In the genomic region with DNA sequence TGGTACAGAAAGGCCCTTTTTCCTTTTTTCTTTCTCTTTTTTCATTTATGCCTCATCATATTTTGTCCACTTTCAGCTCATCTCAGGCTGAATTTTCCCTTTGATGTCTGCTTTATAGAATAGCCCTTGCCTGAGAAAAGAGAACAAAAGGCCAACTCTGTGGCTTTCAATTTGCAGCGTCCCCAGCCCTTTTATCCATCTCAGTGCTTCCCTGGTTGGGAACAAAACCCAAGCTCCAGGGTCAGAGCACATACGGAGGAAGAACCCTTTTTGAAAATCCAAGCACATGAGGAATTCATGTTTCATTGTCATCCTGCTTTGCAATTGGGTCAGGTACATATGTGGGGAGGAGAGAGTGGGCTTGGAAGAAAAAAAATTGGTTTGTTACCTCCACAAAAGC, we compare ENCODE assay signal across 1 cellular context.
TF ChIP-seq lines count a peak whose summit lies in the region.

No MANE protein-coding gene starts in this region.

TF ChIP-seq in GM23338, 12 proteins besides CTCF, POLR2A, EP300 and RAD21 (continued from another document):
- TF ChIP-seq, protein P1, sequence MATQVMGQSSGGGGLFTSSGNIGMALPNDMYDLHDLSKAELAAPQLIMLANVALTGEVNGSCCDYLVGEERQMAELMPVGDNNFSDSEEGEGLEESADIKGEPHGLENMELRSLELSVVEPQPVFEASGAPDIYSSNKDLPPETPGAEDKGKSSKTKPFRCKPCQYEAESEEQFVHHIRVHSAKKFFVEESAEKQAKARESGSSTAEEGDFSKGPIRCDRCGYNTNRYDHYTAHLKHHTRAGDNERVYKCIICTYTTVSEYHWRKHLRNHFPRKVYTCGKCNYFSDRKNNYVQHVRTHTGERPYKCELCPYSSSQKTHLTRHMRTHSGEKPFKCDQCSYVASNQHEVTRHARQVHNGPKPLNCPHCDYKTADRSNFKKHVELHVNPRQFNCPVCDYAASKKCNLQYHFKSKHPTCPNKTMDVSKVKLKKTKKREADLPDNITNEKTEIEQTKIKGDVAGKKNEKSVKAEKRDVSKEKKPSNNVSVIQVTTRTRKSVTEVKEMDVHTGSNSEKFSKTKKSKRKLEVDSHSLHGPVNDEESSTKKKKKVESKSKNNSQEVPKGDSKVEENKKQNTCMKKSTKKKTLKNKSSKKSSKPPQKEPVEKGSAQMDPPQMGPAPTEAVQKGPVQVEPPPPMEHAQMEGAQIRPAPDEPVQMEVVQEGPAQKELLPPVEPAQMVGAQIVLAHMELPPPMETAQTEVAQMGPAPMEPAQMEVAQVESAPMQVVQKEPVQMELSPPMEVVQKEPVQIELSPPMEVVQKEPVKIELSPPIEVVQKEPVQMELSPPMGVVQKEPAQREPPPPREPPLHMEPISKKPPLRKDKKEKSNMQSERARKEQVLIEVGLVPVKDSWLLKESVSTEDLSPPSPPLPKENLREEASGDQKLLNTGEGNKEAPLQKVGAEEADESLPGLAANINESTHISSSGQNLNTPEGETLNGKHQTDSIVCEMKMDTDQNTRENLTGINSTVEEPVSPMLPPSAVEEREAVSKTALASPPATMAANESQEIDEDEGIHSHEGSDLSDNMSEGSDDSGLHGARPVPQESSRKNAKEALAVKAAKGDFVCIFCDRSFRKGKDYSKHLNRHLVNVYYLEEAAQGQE (IDR thresholded peaks at IDR 0.05; ENCODE audit: unreplicated experiment): no peak
- TF ChIP-seq NANOG (IDR thresholded peaks at IDR 0.05; ENCODE audit: borderline replicate concordance): no peak
- TF ChIP-seq EZH2phosphoT487 (IDR thresholded peaks at IDR 0.05; ENCODE audit: unreplicated experiment): no peak
- no peak for TF ChIP-seq ZNF331 (CRISPR knock-in tag; IDR thresholded peaks at IDR 0.05; ENCODE audit: low read depth)
- TF ChIP-seq EZH2 (IDR thresholded peaks at IDR 0.05; ENCODE audit: low read depth, unreplicated experiment): no peak
- no peak for TF ChIP-seq JUNB (IDR thresholded peaks at IDR 0.05; ENCODE audit: unreplicated experiment)
- TF ChIP-seq ZNF114 (CRISPR knock-in tag; IDR thresholded peaks at IDR 0.05): no peak
- TF ChIP-seq POLR2AphosphoS5 (IDR thresholded peaks at IDR 0.05; ENCODE audit: low read depth): no peak
- no peak for TF ChIP-seq CREB1 (CRISPR knock-in tag; IDR thresholded peaks at IDR 0.05; ENCODE audit: low read depth)
- TF ChIP-seq, protein P2, sequence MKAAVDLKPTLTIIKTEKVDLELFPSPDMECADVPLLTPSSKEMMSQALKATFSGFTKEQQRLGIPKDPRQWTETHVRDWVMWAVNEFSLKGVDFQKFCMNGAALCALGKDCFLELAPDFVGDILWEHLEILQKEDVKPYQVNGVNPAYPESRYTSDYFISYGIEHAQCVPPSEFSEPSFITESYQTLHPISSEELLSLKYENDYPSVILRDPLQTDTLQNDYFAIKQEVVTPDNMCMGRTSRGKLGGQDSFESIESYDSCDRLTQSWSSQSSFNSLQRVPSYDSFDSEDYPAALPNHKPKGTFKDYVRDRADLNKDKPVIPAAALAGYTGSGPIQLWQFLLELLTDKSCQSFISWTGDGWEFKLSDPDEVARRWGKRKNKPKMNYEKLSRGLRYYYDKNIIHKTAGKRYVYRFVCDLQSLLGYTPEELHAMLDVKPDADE (IDR thresholded peaks at IDR 0.05): no peak
